Comparison of ENCODE assay signal across 26 cellular contexts in genomic region chr10:121362026-121362425, GRCh38.
DNase-seq lines count a peak whose midpoint lies in the region; ATAC-seq, FAIRE-seq and TF ChIP-seq lines count a peak whose summit lies in the region.
"Had no signal": no experiment of that assay in that cellular context is flagged by ENCODE, and none has a peak within 500 bp of the region (broad histone marks: within the 10 kb centered on the region; RNA-seq: fewer than 3 reads in every experiment).

No MANE protein-coding gene starts in this region.

- H2BK15ac ChIP-seq in H1 (ENCODE audit: low read length): no peak overlapping the region

- no peak for TF ChIP-seq RAD21 in H1 (IDR thresholded peaks at IDR 0.05 in 1 of 2, conservative IDR thresholded peaks at IDR 0.05 in 1 of 2; ENCODE audit: low read depth in 2 of 2, low read length in 2 of 2)

- H3K79me1 ChIP-seq in H1 (ENCODE audit: low read depth, low read length): no peaks in the 10 kb centered on the region

- H3K4me2 ChIP-seq in H1 (ENCODE audit: insufficient read depth in 1 of 2, low read depth in 2 of 2, low read length in 2 of 2): no peak overlapping the region
- H3K4me2 ChIP-seq: BLaER1 treated with 17β-estradiol and CSF1 and Interleukin-3, amounts not matched to agents 10 nM and 100 nM; hepatocyte had no signal

- no peak overlapping the region for H3K23ac ChIP-seq in H1 (ENCODE audit: insufficient read length)

- TF ChIP-seq EP300 in H1 (IDR thresholded peaks at IDR 0.05; ENCODE audit: borderline replicate concordance in 1 of 2, low read depth in 2 of 2, low read length in 2 of 2): no peak

- no peaks in the 10 kb centered on the region for H3K36me3 ChIP-seq in H1 (ENCODE audit: control insufficient read depth in 2 of 4, insufficient read depth in 4 of 4, low read length in 3 of 4)
- H3K36me3 ChIP-seq: BLaER1 treated with 17β-estradiol and CSF1 and Interleukin-3, amounts not matched to agents 10 nM and 100 nM; gastroesophageal sphincter had no signal

- H3K56ac ChIP-seq in H1 (replicated peaks; ENCODE audit: insufficient read length, low read depth, low read length): no peak overlapping the region

- CTCF ChIA-PET in H1 (lab: Charles Lee; ENCODE audit: partially characterized antibody): no interaction called here

- H4K8ac ChIP-seq in H1 (ENCODE audit: extremely low read depth, insufficient read depth, low read length): no peak overlapping the region

- no peak overlapping the region for H4K5ac ChIP-seq in H1 (ENCODE audit: insufficient read length, low read depth, low read length)

- H3K27ac ChIP-seq in C4-2B (peak overlapping the region; percentile 1; the same call in 1 of the 2 replicates), H1 (ENCODE audit: low read depth, low read length) (no peak overlapping the region)
- H3K27ac ChIP-seq: BLaER1 treated with 17β-estradiol and CSF1 and Interleukin-3, amounts not matched to agents 10 nM and 100 nM; dorsolateral prefrontal cortex; gastroesophageal sphincter; hepatocyte; skin epidermis; testis had no signal

- DNase-seq in GM12865 (ENCODE audit: low read depth): peak; percentile 4
- DNase-seq in H1 (ENCODE audit: low read depth in 1 of 2, low spot score in 2 of 2): no peak
- DNase-seq in sciatic nerve (ENCODE audit: low spot score): no peak
- no peak for DNase-seq in stimulated activated CD4-positive, alpha-beta T cell treated with anti-CD3 and anti-CD28 coated beads, Interleukin-4, amount 100 ng/mL, for 1 hour
- no peak for DNase-seq in NCI-H2107 treated with DMSO at 0.1 percent for 48 hours (lab: John Stamatoyannopoulos, UW; ENCODE audit: unreplicated experiment)
- DNase-seq: activated CD8-positive, alpha-beta memory T cell treated with anti-CD3 and anti-CD28 coated beads, Interleukin-2, amount 50 U/mL, for 48 hours; activated CD8-positive, alpha-beta T cell treated with anti-CD3 and anti-CD28 coated beads for 36 hours; activated naive CD4-positive, alpha-beta T cell treated with anti-CD3 and anti-CD28 coated beads for 36 hours; DMS79 treated with DMSO at 0.1 percent for 48 hours; dorsolateral prefrontal cortex; GF-D8; kidney glomerular epithelial cell; NCI-H1048; NCI-H526 treated with DMSO at 0.1 percent for 48 hours; nephron progenitor cell; SHP77; stimulated activated naive CD4-positive, alpha-beta T cell; testis had no signal

- no peak for FAIRE-seq in H1 (lab: Jason Lieb, UNC)
- FAIRE-seq: endometrium had no signal

- no peak overlapping the region for H4K91ac ChIP-seq in H1 (replicated peaks; ENCODE audit: insufficient read length, low read length)

- no peak overlapping the region for H3K4me3 ChIP-seq in GM12865 (ENCODE audit: low read depth, low read length)
- H3K4me3 ChIP-seq in H1 (ENCODE audit: extremely low read depth in 1 of 4, insufficient read depth in 2 of 4, low read depth in 3 of 4, low read length in 4 of 4): no peak overlapping the region
- H3K4me3 ChIP-seq: BLaER1 treated with 17β-estradiol and CSF1 and Interleukin-3, amounts not matched to agents 10 nM and 100 nM; dorsolateral prefrontal cortex; gastroesophageal sphincter; hepatocyte; skin epidermis; testis had no signal

- no peaks in the 10 kb centered on the region for H3K4me1 ChIP-seq in H1 (replicated peaks in 1 of 4; ENCODE audit: control insufficient read depth in 3 of 4, insufficient read depth in 4 of 4, low read length in 3 of 4)
- H3K4me1 ChIP-seq: gastroesophageal sphincter, testis had no signal

- no peaks in the 10 kb centered on the region for H3K23me2 ChIP-seq in H1 (ENCODE audit: low read depth, low read length)

- no peak overlapping the region for H2AFZ ChIP-seq in H1 (ENCODE audit: low read length)
- H2AFZ ChIP-seq: hepatocyte had no signal

- H2BK5ac ChIP-seq in H1 (ENCODE audit: low read depth, low read length): no peak overlapping the region

- H2AK5ac ChIP-seq in H1 (ENCODE audit: low read depth, low read length): no peak overlapping the region

- H2BK12ac ChIP-seq in H1 (ENCODE audit: low read depth, low read length): no peak overlapping the region

- H3K4ac ChIP-seq in H1 (replicated peaks; ENCODE audit: insufficient read length, low read depth, low read length): no peak overlapping the region

- peak; percentile 73 for ATAC-seq in sciatic nerve
- ATAC-seq in HG03135 (IDR thresholded peaks at IDR 0.05; ENCODE audit: unreplicated experiment): no peak
- ATAC-seq: activated CD8-positive, alpha-beta T cell treated with anti-CD3 and anti-CD28 coated beads for 36 hours; gastroesophageal sphincter; Panc1 had no signal

- POLR2A ChIA-PET in H1 (lab: Charles Lee; ENCODE audit: partially characterized antibody): no interaction called here

- TF ChIP-seq POLR2A in H1 (IDR thresholded peaks at IDR 0.05; ENCODE audit: control extremely low read depth in 1 of 2, low read depth in 2 of 2, low read length in 2 of 2): no peak

- TF ChIP-seq CTCF in C4-2B (conservative IDR thresholded peaks at IDR 0.05) (no peak), GM12865 (IDR thresholded peaks at IDR 0.05; ENCODE audit: insufficient read depth, low read depth, low read length, missing control alignments) (no peak), H1 (IDR thresholded peaks at IDR 0.05; ENCODE audit: control extremely low read depth in 1 of 3, insufficient read depth in 1 of 3, low read depth in 1 of 3, low read length in 3 of 3) (no peak)

- no peak overlapping the region for H2BK20ac ChIP-seq in H1 (ENCODE audit: low read length)

- no peak overlapping the region for H3K14ac ChIP-seq in H1 (ENCODE audit: insufficient read length)

- intact Hi-C loops in sciatic nerve (cut with DNase I): no loop called here

- H3K9me3 ChIP-seq in H1 (ENCODE audit: insufficient read depth in 2 of 2, low read depth in 1 of 2, low read length in 1 of 2): peaks cover 0 to 7% of the 10 kb centered on the region in 2 experiments; a peak in 1 of 4 replicates
- H3K9me3 ChIP-seq: gastroesophageal sphincter, testis had no signal

- H3K9ac ChIP-seq in H1 (replicated peaks in 1 of 4; ENCODE audit: extremely low read depth in 1 of 4, low read depth in 3 of 4, low read length in 3 of 4): no peak overlapping the region
- H3K9ac ChIP-seq: BLaER1 treated with 17β-estradiol and CSF1 and Interleukin-3, amounts not matched to agents 10 nM and 100 nM had no signal

- no peaks in the 10 kb centered on the region for H4K20me1 ChIP-seq in H1 (replicated peaks in 1 of 2; ENCODE audit: control insufficient read depth in 1 of 2, insufficient read depth in 2 of 2, low read length in 2 of 2)
- H4K20me1 ChIP-seq: BLaER1 treated with 17β-estradiol and CSF1 and Interleukin-3, amounts not matched to agents 10 nM and 100 nM had no signal

- H2BK120ac ChIP-seq in H1 (replicated peaks; ENCODE audit: low read depth, low read length): no peak overlapping the region

- H3K79me2 ChIP-seq in H1 (ENCODE audit: control insufficient read depth in 1 of 2, insufficient read depth in 2 of 2, low read length in 2 of 2): no peaks in the 10 kb centered on the region
- H3K79me2 ChIP-seq: hepatocyte had no signal

- WGBS in H1 (ENCODE audit: extremely low coverage in 1 of 2, insufficient coverage in 1 of 2, insufficient read length in 1 of 2, insufficient replicate concordance in 2 of 2, low coverage in 1 of 2, low lambda C conversion rate in 2 of 2, missing lambda C conversion rate in 1 of 2), 2 experiments: 81% methylated on average over 5 of the region's 5 CpGs; no CpG with 5 or more reads in 1 of the 2 experiments

- H3K18ac ChIP-seq in H1 (ENCODE audit: extremely low read depth, low read length): no peak overlapping the region

- no peaks in the 10 kb centered on the region for H3K27me3 ChIP-seq in H1 (replicated peaks in 1 of 4; ENCODE audit: control insufficient read depth in 3 of 4, extremely low read depth in 1 of 4, insufficient read depth in 3 of 4, low read length in 3 of 4)
- H3K27me3 ChIP-seq: BLaER1 treated with 17β-estradiol and CSF1 and Interleukin-3, amounts not matched to agents 10 nM and 100 nM; gastroesophageal sphincter; hepatocyte; testis had no signal

TF ChIP-seq in H1, 55 proteins besides CTCF, POLR2A, EP300 and RAD21:
- TF ChIP-seq KDM1A (IDR thresholded peaks at IDR 0.05; ENCODE audit: borderline replicate concordance, low read length): no peak
- 0 out of 2 replicates have a peak, but pooled peaks have one; percentile 31 for TF ChIP-seq CEBPB (IDR thresholded peaks at IDR 0.05; ENCODE audit: low read depth, low read length)
- TF ChIP-seq, protein P1, sequence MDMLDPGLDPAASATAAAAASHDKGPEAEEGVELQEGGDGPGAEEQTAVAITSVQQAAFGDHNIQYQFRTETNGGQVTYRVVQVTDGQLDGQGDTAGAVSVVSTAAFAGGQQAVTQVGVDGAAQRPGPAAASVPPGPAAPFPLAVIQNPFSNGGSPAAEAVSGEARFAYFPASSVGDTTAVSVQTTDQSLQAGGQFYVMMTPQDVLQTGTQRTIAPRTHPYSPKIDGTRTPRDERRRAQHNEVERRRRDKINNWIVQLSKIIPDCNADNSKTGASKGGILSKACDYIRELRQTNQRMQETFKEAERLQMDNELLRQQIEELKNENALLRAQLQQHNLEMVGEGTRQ (IDR thresholded peaks at IDR 0.05; ENCODE audit: low read length): no peak
- TF ChIP-seq MAX (IDR thresholded peaks at IDR 0.05): peak; percentile 33; the same call in 1 of the 2 replicates
TF ChIP-seq in H1: peak in this region for 2.
